8 cellular contexts compared by ENCODE assay signal in genomic region chr20:3407426-3408250, GRCh38. TPM values are rescaled to one million over a fixed set of nuclear protein-coding genes. Genes with fewer than 3 reads are reported as not detected.
A peak's percentile ranks its signal among the peaks of the same experiment; 100 is the strongest.
DNase-seq lines count a peak whose midpoint lies in the region; ATAC-seq, FAIRE-seq and TF ChIP-seq lines count a peak whose summit lies in the region.

Gene DNAAF9 (minus strand): TSS chr20:3407669. CDS start chr20:3407557, 112 bp downstream.

- H3K9me3 Mint-ChIP-seq in natural killer cell treated with Interleukin-12 subunit alpha and Interleukin-12 subunit beta and Interleukin-15 and Interleukin-18, amount 100 ng/mL, for 72 hours: no peaks in the 10 kb centered on the region

- H3K27me3 Mint-ChIP-seq in natural killer cell treated with Interleukin-12 subunit alpha and Interleukin-12 subunit beta and Interleukin-15 and Interleukin-18, amount 100 ng/mL, for 72 hours: peaks cover 0 to 3% of the 10 kb centered on the region in 2 donors

- peak; percentile 59 for ATAC-seq in GM18867 (IDR thresholded peaks at IDR 0.05; ENCODE audit: unreplicated experiment)
- ATAC-seq in natural killer cell treated with Interleukin-12 subunit alpha and Interleukin-12 subunit beta and Interleukin-15 and Interleukin-18, amount 100 ng/mL, for 72 hours: peak; percentile 83 to 88

- peaks cover 13% of the 10 kb centered on the region for H3F3A ChIP-seq in PC-9 (ENCODE audit: insufficient read depth, low read depth)

- H3K9me3 ChIP-seq in A673 (ENCODE audit: low read depth, low read length, poor library complexity, severe bottlenecking) (no peaks in the 10 kb centered on the region), PC-9 (ENCODE audit: insufficient read depth, low read depth) (no peaks in the 10 kb centered on the region)

- BruUV-seq in A673 (replicated peaks; lab: Mats Ljungman, UMichigan): no TSS peak
- no TSS peak for BruUV-seq in PC-9 (replicated peaks; lab: Mats Ljungman, UMichigan)

- H3K4me1 ChIP-seq in A673 (ENCODE audit: insufficient read depth, low read length, poor library complexity, severe bottlenecking) (peaks cover 4% of the 10 kb centered on the region), PC-9 (replicated peaks; ENCODE audit: insufficient read depth) (peaks cover 5% of the 10 kb centered on the region; the same call in 1 of the 2 replicates)

- POLR2A ChIA-PET in A673 (lab: Charles Lee; ENCODE audit: low non-redundant PET) (interaction anchor here (0.6 kb wide), 1 partner anchor 25 kb away, joined by 3 read pairs; no protein-coding TSS in a partner anchor), PC-9 (lab: Charles Lee; ENCODE audit: unreplicated experiment) (interaction anchor here (0.6 kb wide), 1 partner anchor 65 kb away, joined by 10 read pairs; no protein-coding TSS in a partner anchor)

- peak within 1 kb of the TSS; percentile 86 to 93 for H3K27ac Mint-ChIP-seq in natural killer cell treated with Interleukin-12 subunit alpha and Interleukin-12 subunit beta and Interleukin-15 and Interleukin-18, amount 100 ng/mL, for 72 hours

- no peaks in the 10 kb centered on the region for H4K20me1 ChIP-seq in PC-9 (ENCODE audit: insufficient read depth)

- no peaks in the 10 kb centered on the region for H3K27me3 ChIP-seq in A673 (replicated peaks; ENCODE audit: insufficient read depth, low read depth, low read length, poor library complexity)
- no peaks in the 10 kb centered on the region for H3K27me3 ChIP-seq in PC-9 (ENCODE audit: insufficient read depth, low read depth)

- DNase-seq in A673 (ENCODE audit: low spot score) (peak; percentile 82), HTR-8/SVneo (ENCODE audit: insufficient read length, low spot score) (peak; percentile 83), PC-9 (peak; percentile 41 to 68), fibroblast of pulmonary artery (ENCODE audit: low read depth) (peak; percentile 72)
- DNase-seq in activated T-helper 9 cell treated with anti-CD3 and anti-CD28 coated beads, Interleukin-2, amount 50 U/mL, for 16 hours (ENCODE audit: low read depth): peak; percentile 64
- DNase-seq in natural killer cell treated with Interleukin-12 subunit alpha and Interleukin-12 subunit beta and Interleukin-15 and Interleukin-18, amount 100 ng/mL, for 72 hours (ENCODE audit: low spot score): peak; percentile 73
- peak; percentile 53 to 83 (median 72) for DNase-seq in stimulated activated naive CD4-positive, alpha-beta T cell (lab: John Stamatoyannopoulos, UW)

- TF ChIP-seq CTCF in A673 (conservative IDR thresholded peaks at IDR 0.05; ENCODE audit: low read depth, low read length): peak; percentile 26; the same call in 1 of the 2 replicates
- no peak; the same call in 1 of the 2 replicates for TF ChIP-seq CTCF in PC-9 (conservative IDR thresholded peaks at IDR 0.05)
- no peak for TF ChIP-seq CTCF in fibroblast of pulmonary artery (IDR thresholded peaks at IDR 0.05; ENCODE audit: low read length, missing control alignments)

- FAIRE-seq in HTR-8/SVneo (lab: Jason Lieb, UNC): no peak

- intact Hi-C loops in A673 (cut with micrococcal nuclease; ENCODE audit: unreplicated experiment): loop anchor here (5.0 kb wide), 1 partner anchor 55 kb away; no protein-coding TSS in a partner anchor
- intact Hi-C loops in PC-9 (cut with micrococcal nuclease; ENCODE audit: unreplicated experiment): loop anchor here (1.0 to 5.0 kb wide), 3 partner anchors 39 to 155 kb away; no protein-coding TSS in a partner anchor

- peak within 1 kb of the TSS; percentile 95 for H3K4me3 Mint-ChIP-seq in natural killer cell treated with Interleukin-12 subunit alpha and Interleukin-12 subunit beta and Interleukin-15 and Interleukin-18, amount 100 ng/mL, for 72 hours

- no peaks in the 10 kb centered on the region for H3K36me3 Mint-ChIP-seq in natural killer cell treated with Interleukin-12 subunit alpha and Interleukin-12 subunit beta and Interleukin-15 and Interleukin-18, amount 100 ng/mL, for 72 hours

- H3K4me2 ChIP-seq in PC-9: peak within 1 kb of the TSS; percentile 99

- CTCF ChIA-PET in A673 (lab: Charles Lee) (no interaction called here), PC-9 (lab: Charles Lee) (interaction anchor here (0.6 kb wide), 1 partner anchor 443 kb away, joined by 4 read pairs; no protein-coding TSS in a partner anchor)

- H3K36me3 ChIP-seq in A673 (ENCODE audit: insufficient read depth, low read length, poor library complexity, severe bottlenecking) (no peaks in the 10 kb centered on the region), PC-9 (ENCODE audit: low read depth) (no peaks in the 10 kb centered on the region)

- H3K4me3 ChIP-seq in A673 (ENCODE audit: low read depth, low read length, poor library complexity, severe bottlenecking): peak within 1 kb of the TSS; percentile 71
- peak within 1 kb of the TSS; percentile 68 for H3K4me3 ChIP-seq in PC-9
- peak within 1 kb of the TSS; percentile 90 for H3K4me3 ChIP-seq in fibroblast of pulmonary artery (replicated peaks; ENCODE audit: low read depth, low read length)

- H3K79me2 ChIP-seq in PC-9 (ENCODE audit: low read depth): no peaks in the 10 kb centered on the region

- no peaks in the 10 kb centered on the region for H3K9me2 ChIP-seq in PC-9 (ENCODE audit: insufficient read depth)

- peak within 1 kb of the TSS; percentile 99 for H2AFZ ChIP-seq in PC-9

- H3K4me1 Mint-ChIP-seq in natural killer cell treated with Interleukin-12 subunit alpha and Interleukin-12 subunit beta and Interleukin-15 and Interleukin-18, amount 100 ng/mL, for 72 hours (ENCODE audit: low read depth in 2 of 2): peaks cover 21 to 41% of the 10 kb centered on the region in 2 donors

- H3K27ac ChIP-seq in A673 (ENCODE audit: low read depth, low read length, poor library complexity, severe bottlenecking): peak within 1 kb of the TSS; percentile 84
- no peak within 1 kb of the TSS for H3K27ac ChIP-seq in PC-9

RNA-seq across cellular contexts. Expression of gene DNAAF9, which starts in this region (rescaled TPM):
- total RNA-seq in A673 (2021) (8.1 and 12.1 TPM in 2 replicates), PC-9 (2021) (2.6 and 2.9 TPM in 2 replicates)
- total RNA-seq in natural killer cell treated with Interleukin-12 subunit alpha and Interleukin-12 subunit beta and Interleukin-15 and Interleukin-18, amount 100 ng/mL, for 72 hours: 1 to 10 TPM; 2.4 to 3.9 TPM
